8 cellular contexts compared by ENCODE assay signal in genomic region chr1:113389953-113390834, GRCh38. TPM values are rescaled to one million over a fixed set of nuclear protein-coding genes. Genes with fewer than 3 reads are reported as not detected.
DNase-seq lines count a peak whose midpoint lies in the region; ATAC-seq lines count a peak whose summit lies in the region.

Gene MAGI3 (plus strand): TSS chr1:113390515. CDS start chr1:113391034, 519 bp downstream.

- peaks cover 30% of the 10 kb centered on the region for H3K4me1 ChIP-seq in CD4-positive, alpha-beta memory T cell (ENCODE audit: insufficient read depth, low read length)

- CTCF ChIA-PET in CD4-positive, alpha-beta memory T cell (lab: Charles Lee; ENCODE audit: partially characterized antibody), result interaction anchor here (1.4 kb wide), 1 partner anchor 8 kb away, joined by 4 read pairs; no protein-coding TSS in a partner anchor

- H3K9me3 Mint-ChIP-seq in CD4-positive, alpha-beta memory T cell, result no peaks in the 10 kb centered on the region
- no peaks in the 10 kb centered on the region for H3K9me3 Mint-ChIP-seq in effector memory CD8-positive, alpha-beta T cell
- H3K9me3 Mint-ChIP-seq in memory B cell, result no peaks in the 10 kb centered on the region

- H3K27ac ChIP-seq in CD4-positive, alpha-beta memory T cell (ENCODE audit: low read depth, low read length), result peak within 1 kb of the TSS; percentile 60

- peaks cover 0 to 11% of the 10 kb centered on the region in 2 donors for H3K36me3 Mint-ChIP-seq in CD4-positive, alpha-beta memory T cell
- no peaks in the 10 kb centered on the region for H3K36me3 Mint-ChIP-seq in effector memory CD8-positive, alpha-beta T cell (ENCODE audit: insufficient read depth)
- no peaks in the 10 kb centered on the region for H3K36me3 Mint-ChIP-seq in memory B cell

- peaks cover 20 to 36% (median 23%) of the 10 kb centered on the region in 4 donors for H3K4me1 Mint-ChIP-seq in CD4-positive, alpha-beta memory T cell
- peaks cover 18 to 24% of the 10 kb centered on the region in 2 donors for H3K4me1 Mint-ChIP-seq in effector memory CD8-positive, alpha-beta T cell (ENCODE audit: low read depth in 2 of 2)
- H3K4me1 Mint-ChIP-seq in memory B cell, result peaks cover 17% of the 10 kb centered on the region

- POLR2A ChIA-PET in CD4-positive, alpha-beta memory T cell (lab: Charles Lee; ENCODE audit: partially characterized antibody), result interaction anchor here (1.9 to 2.3 kb wide), 2 partner anchors 26 to 539 kb away, joined by 8 to 9 read pairs; partner anchors contain the start of gene HIPK1

- peak; percentile 99 for ATAC-seq in GM19468 (IDR thresholded peaks at IDR 0.05; ENCODE audit: extremely low read depth, unreplicated experiment)
- ATAC-seq in effector memory CD8-positive, alpha-beta T cell (replicated peaks), result peak; percentile 89
- ATAC-seq in memory B cell (ENCODE audit: low read depth), result peak; percentile 90

- peak; percentile 92 to 94 (median 93) for DNase-seq in CD4-positive, alpha-beta memory T cell
- DNase-seq in HS-27A (ENCODE audit: low read depth) (peak; percentile 97), NOMO-1 (lab: John Stamatoyannopoulos, UW; ENCODE audit: unreplicated experiment in 2 of 2) (peak; percentile 93 to 98), memory B cell (ENCODE audit: low spot score in 2 of 2) (peak; percentile 77 to 87)
- peak; percentile 74 to 95 (median 83) for DNase-seq in activated CD8-positive, alpha-beta memory T cell treated with anti-CD3 and anti-CD28 coated beads for 48 hours (ENCODE audit: low read depth in 2 of 3, low spot score in 2 of 3)
- DNase-seq in effector memory CD8-positive, alpha-beta T cell, result peak; percentile 85 to 86 (median 86)
- peak; percentile 82 for DNase-seq in stimulated activated CD8-positive, alpha-beta memory T cell treated with anti-CD3 and anti-CD28 coated beads, Interleukin-12 subunit alpha, Interleukin-12 subunit beta, amount 100 ng/mL, for 1 hour (ENCODE audit: low read depth)

- no peaks in the 10 kb centered on the region for H3K27me3 Mint-ChIP-seq in CD4-positive, alpha-beta memory T cell
- H3K27me3 Mint-ChIP-seq in effector memory CD8-positive, alpha-beta T cell, result peaks cover 15 to 19% of the 10 kb centered on the region in 2 donors
- peaks cover 6% of the 10 kb centered on the region for H3K27me3 Mint-ChIP-seq in memory B cell

- H3K4me3 ChIP-seq in CD4-positive, alpha-beta memory T cell (ENCODE audit: low read length in 2 of 2), result peak within 1 kb of the TSS; percentile 44 to 89

- no peaks in the 10 kb centered on the region for H3K9me3 ChIP-seq in CD4-positive, alpha-beta memory T cell (ENCODE audit: control insufficient read depth in 1 of 2, low read length in 2 of 2)

- peak within 1 kb of the TSS; percentile 88 to 98 (median 92) for H3K4me3 Mint-ChIP-seq in CD4-positive, alpha-beta memory T cell
- peak within 1 kb of the TSS; percentile 81 to 94 for H3K4me3 Mint-ChIP-seq in effector memory CD8-positive, alpha-beta T cell
- H3K4me3 Mint-ChIP-seq in memory B cell, result peak within 1 kb of the TSS; percentile 91

- H3K36me3 ChIP-seq in CD4-positive, alpha-beta memory T cell (ENCODE audit: insufficient read depth, low read length), result no peaks in the 10 kb centered on the region

- H3K27ac Mint-ChIP-seq in CD4-positive, alpha-beta memory T cell, result peak within 1 kb of the TSS; percentile 80 to 95 (median 91)
- H3K27ac Mint-ChIP-seq in effector memory CD8-positive, alpha-beta T cell, result peak within 1 kb of the TSS; percentile 51 to 76
- peak within 1 kb of the TSS; percentile 10 for H3K27ac Mint-ChIP-seq in memory B cell

- intact Hi-C loops in CD4-positive, alpha-beta memory T cell (cut with micrococcal nuclease), result loop anchor here (1.0 to 10.0 kb wide), 11 partner anchors 62 to 1192 kb away; partner anchors contain the start of genes BCAS2, CAPZA1, LRIG2 and PPM1J

- H3K27me3 ChIP-seq in CD4-positive, alpha-beta memory T cell (ENCODE audit: insufficient read depth, low read length), result no peaks in the 10 kb centered on the region

RNA-seq across cellular contexts. Expression of gene MAGI3, which starts in this region (rescaled TPM):
- 1 to 10 TPM; 6.5 to 6.7 TPM for total RNA-seq in CD4-positive, alpha-beta memory T cell
- polyA plus RNA-seq in CD4-positive, alpha-beta memory T cell, result 1 to 10 TPM; 3.5 to 4.5 TPM

Comparison
In these comparisons a context has a peak if more than half of its experiments do, and no peak if none do; other contexts are left out.
1. Peak in every context shown above with its lines: DNase-seq, ATAC-seq, H3K4me3 ChIP-seq and H3K27ac ChIP-seq.
2. H3K27ac Mint-ChIP-seq: peak in every context shown above with its lines; median percentile 91 in CD4-positive, alpha-beta memory T cell; 64 in effector memory CD8-positive, alpha-beta T cell; 10 in memory B cell.